Comparison of ENCODE assay signal across 3 cellular contexts in genomic region chr19:36246006-36246391, GRCh38.
TF ChIP-seq lines count a peak whose summit lies in the region.

No MANE protein-coding gene starts in this region.

TF ChIP-seq in GM23338, 12 proteins besides CTCF, POLR2A, EP300 and RAD21 (continues in another document):
- TF ChIP-seq CREB1 (CRISPR knock-in tag; IDR thresholded peaks at IDR 0.05; ENCODE audit: low read depth) (no peak), EZH2phosphoT487 (IDR thresholded peaks at IDR 0.05; ENCODE audit: unreplicated experiment) (no peak), ZNF462 (CRISPR knock-in tag; IDR thresholded peaks at IDR 0.05) (no peak), EZH2 (IDR thresholded peaks at IDR 0.05; ENCODE audit: low read depth, unreplicated experiment) (no peak), ZNF114 (CRISPR knock-in tag; IDR thresholded peaks at IDR 0.05) (no peak)

TF ChIP-seq in GM12878, 131 proteins besides CTCF, POLR2A, EP300 and RAD21:
- TF ChIP-seq BCL3 (IDR thresholded peaks at IDR 0.05; ENCODE audit: borderline replicate concordance, insufficient read depth, low read depth, low read length, poor library complexity, severe bottlenecking) = peak; percentile 89
- TF ChIP-seq ZNF622 (IDR thresholded peaks at IDR 0.05) = no peak
- TF ChIP-seq TCF3 (IDR thresholded peaks at IDR 0.05; ENCODE audit: borderline replicate concordance, insufficient read depth, low read depth, low read length) = peak; percentile 61; the same call in 1 of the 2 replicates
- TF ChIP-seq ZBTB11 (CRISPR knock-in tag; IDR thresholded peaks at IDR 0.05) = no peak
- no peak for TF ChIP-seq ZNF217 (IDR thresholded peaks at IDR 0.05)
- peak; percentile 52 for TF ChIP-seq PBX3 (IDR thresholded peaks at IDR 0.05; ENCODE audit: insufficient replicate concordance, low read depth, low read length)
- TF ChIP-seq, protein P1, sequence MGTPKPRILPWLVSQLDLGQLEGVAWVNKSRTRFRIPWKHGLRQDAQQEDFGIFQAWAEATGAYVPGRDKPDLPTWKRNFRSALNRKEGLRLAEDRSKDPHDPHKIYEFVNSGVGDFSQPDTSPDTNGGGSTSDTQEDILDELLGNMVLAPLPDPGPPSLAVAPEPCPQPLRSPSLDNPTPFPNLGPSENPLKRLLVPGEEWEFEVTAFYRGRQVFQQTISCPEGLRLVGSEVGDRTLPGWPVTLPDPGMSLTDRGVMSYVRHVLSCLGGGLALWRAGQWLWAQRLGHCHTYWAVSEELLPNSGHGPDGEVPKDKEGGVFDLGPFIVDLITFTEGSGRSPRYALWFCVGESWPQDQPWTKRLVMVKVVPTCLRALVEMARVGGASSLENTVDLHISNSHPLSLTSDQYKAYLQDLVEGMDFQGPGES (IDR thresholded peaks at IDR 0.05) = no peak
- TF ChIP-seq ATF7 (IDR thresholded peaks at IDR 0.05; ENCODE audit: low read depth) = no peak

TF ChIP-seq in HEK293T, 16 proteins besides CTCF, POLR2A, EP300 and RAD21:
- TF ChIP-seq FOXM1 (IDR thresholded peaks at IDR 0.05; ENCODE audit: borderline replicate concordance) (no peak), SP1 (IDR thresholded peaks at IDR 0.05) (no peak), ELF4 (IDR thresholded peaks at IDR 0.05) (no peak), FOXA1 (IDR thresholded peaks at IDR 0.05) (no peak), SUZ12 (IDR thresholded peaks at IDR 0.05) (no peak), TARDBP (IDR thresholded peaks at IDR 0.05) (no peak)
